ENCODE assay signal across 1 cellular context in the genomic region with DNA sequence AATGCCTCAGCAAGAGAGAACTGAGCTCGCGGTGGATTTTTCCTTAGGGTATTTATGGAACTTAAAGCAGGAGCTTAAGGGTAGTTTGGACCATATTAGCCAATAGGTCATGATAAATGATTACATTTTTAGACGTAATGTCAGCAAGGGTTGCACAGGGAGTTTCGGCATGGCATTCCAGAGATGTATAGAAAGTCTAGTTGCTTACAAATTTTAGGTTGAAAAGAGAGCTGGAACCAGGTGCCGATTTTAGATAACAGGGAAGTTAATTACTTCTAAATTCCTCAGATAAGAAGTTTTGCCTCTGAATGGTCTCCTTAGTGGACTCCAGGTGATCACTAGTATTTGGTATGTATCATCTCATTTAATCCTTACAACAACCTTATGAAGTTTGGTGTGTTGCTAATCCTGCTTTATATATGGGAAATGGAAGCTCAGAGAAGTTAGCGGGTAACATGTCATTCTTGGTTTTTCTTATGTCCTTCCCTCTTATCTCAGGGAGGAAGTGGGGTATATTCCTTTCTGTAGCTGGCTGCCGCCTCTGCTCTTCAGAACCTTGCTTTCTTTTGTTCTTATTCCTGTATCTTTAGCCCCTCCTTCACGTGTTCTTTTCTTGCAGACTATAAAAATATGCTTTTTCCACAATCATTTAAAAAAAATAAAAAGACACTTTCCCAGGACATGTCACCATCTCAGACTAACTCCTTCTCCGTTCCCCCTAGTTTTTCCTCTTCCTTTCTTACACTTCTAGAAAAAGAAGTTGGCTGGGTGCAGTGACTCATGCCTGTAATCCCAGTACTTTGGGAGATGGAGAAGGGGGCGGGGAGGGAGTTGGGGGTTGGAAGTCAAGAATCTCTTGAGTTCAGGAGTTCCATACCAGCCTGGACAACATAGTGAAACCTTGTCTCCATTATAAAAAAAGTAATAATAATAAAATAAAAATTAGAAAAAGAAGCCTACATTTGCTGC.
TF ChIP-seq lines count a peak whose summit lies in the region.

No MANE protein-coding gene starts in this region.

TF ChIP-seq in H1, 55 proteins besides CTCF, POLR2A, EP300 and RAD21:
- TF ChIP-seq NRF1 (IDR thresholded peaks at IDR 0.05; ENCODE audit: low read depth, low read length) = no peak
- peak; percentile 75 for TF ChIP-seq JUND (IDR thresholded peaks at IDR 0.05; ENCODE audit: low read length)
